8 cellular contexts compared by ENCODE assay signal in genomic region chr22:19480173-19480568, GRCh38. TPM values are rescaled to one million over a fixed set of nuclear protein-coding genes. Genes with fewer than 3 reads are reported as not detected.
DNase-seq lines count a peak whose midpoint lies in the region; ATAC-seq and TF ChIP-seq lines count a peak whose summit lies in the region.

No MANE protein-coding gene starts in this region.

- no peaks in the 10 kb centered on the region for H4K20me1 ChIP-seq in mammary epithelial cell (ENCODE audit: insufficient read depth, low read length)

- H3K27ac ChIP-seq in C4-2B, result peak overlapping the region; percentile 90
- H3K27ac ChIP-seq in mammary epithelial cell (ENCODE audit: insufficient read depth, low read depth, low read length), result peak overlapping the region; percentile 100

- H3K9ac ChIP-seq in mammary epithelial cell (ENCODE audit: insufficient read depth, low read length), result peak overlapping the region; percentile 100

- H3K4me1 ChIP-seq in mammary epithelial cell (ENCODE audit: insufficient read depth, low read length), result peaks cover 29% of the 10 kb centered on the region

- H3K9me3 Mint-ChIP-seq in naive thymus-derived CD8-positive, alpha-beta T cell, result no peaks in the 10 kb centered on the region

- TF ChIP-seq CTCF in C4-2B (conservative IDR thresholded peaks at IDR 0.05) (no peak), mammary epithelial cell (conservative IDR thresholded peaks at IDR 0.05 in 1 of 2, IDR thresholded peaks at IDR 0.05 in 1 of 2; ENCODE audit: extremely low read depth in 1 of 2, insufficient read depth in 1 of 2, low read depth in 1 of 2, low read length in 2 of 2) (no peak)

- H3K4me3 Mint-ChIP-seq in naive thymus-derived CD8-positive, alpha-beta T cell, result peak overlapping the region; percentile 92 to 98 (median 96)

- DNase-seq in mammary epithelial cell (no peak), GDM1 (lab: John Stamatoyannopoulos, UW) (no peak), HK-2 (ENCODE audit: unreplicated experiment) (no peak), amygdala (lab: John Stamatoyannopoulos, UW) (no peak)
- DNase-seq in naive thymus-derived CD8-positive, alpha-beta T cell, result peak in 2 of 10 donors; percentile 8 to 11
- DNase-seq in activated CD8-positive, alpha-beta memory T cell treated with anti-CD3 and anti-CD28 coated beads for 24 hours, result no peak

- peaks cover 62% of the 10 kb centered on the region for H3K79me2 ChIP-seq in mammary epithelial cell (ENCODE audit: insufficient read depth, low read length)

- peak overlapping the region; percentile 86 for H3K4me2 ChIP-seq in mammary epithelial cell (ENCODE audit: insufficient read depth, low read depth, low read length)

- POLR2A ChIA-PET in naive thymus-derived CD8-positive, alpha-beta T cell (lab: Charles Lee), result interaction anchor here (0.9 to 3.2 kb wide), 9 partner anchors 27 to 358 kb away, joined by 3 to 29 read pairs (median 5); partner anchors contain the start of genes C22orf39, DGCR2, ESS2 and HIRA

- H3K27ac Mint-ChIP-seq in naive thymus-derived CD8-positive, alpha-beta T cell, result peak overlapping the region in 8 of 10 donors; percentile 20 to 100 (median 99)

- H3K27me3 Mint-ChIP-seq in naive thymus-derived CD8-positive, alpha-beta T cell, result no peaks in the 10 kb centered on the region

- H3K36me3 Mint-ChIP-seq in naive thymus-derived CD8-positive, alpha-beta T cell, result no peaks in the 10 kb centered on the region

- intact Hi-C loops in mammary epithelial cell (cut with micrococcal nuclease), result no loop called here

- H3K9me3 ChIP-seq in mammary epithelial cell (replicated peaks; ENCODE audit: insufficient read depth, low read length), result no peaks in the 10 kb centered on the region

- H3K36me3 ChIP-seq in mammary epithelial cell (ENCODE audit: insufficient read depth, low read length), result peaks cover 9% of the 10 kb centered on the region

- dilution Hi-C loops in mammary epithelial cell (cut with HindIII; ENCODE audit: low sequenced_read_pairs), result no loop called here

- H2AFZ ChIP-seq in mammary epithelial cell (ENCODE audit: low read depth, low read length), result peak overlapping the region; percentile 96

- H3K4me3 ChIP-seq in mammary epithelial cell (replicated peaks in 1 of 3; ENCODE audit: insufficient read depth in 1 of 3, low read depth in 2 of 3, low read length in 3 of 3), result peak overlapping the region; percentile 40 to 93 (median 91)

- no peaks in the 10 kb centered on the region for H3K27me3 ChIP-seq in mammary epithelial cell (ENCODE audit: insufficient read depth, low read length)

- in situ Hi-C loops in mammary epithelial cell (cut with MboI; ENCODE audit: low sequenced_read_pairs in 2 of 2), result no loop called here

- CTCF ChIA-PET in mammary epithelial cell (lab: Charles Lee; ENCODE audit: low non-redundant PET), result interaction anchor here (0.7 to 0.9 kb wide), 2 partner anchors 150 to 221 kb away, joined by 4 to 8 read pairs; no protein-coding TSS in a partner anchor

- H3K4me1 Mint-ChIP-seq in naive thymus-derived CD8-positive, alpha-beta T cell, result peaks cover 18 to 33% (median 32%) of the 10 kb centered on the region in 4 donors

- BruUV-seq in mammary epithelial cell (replicated peaks; lab: Mats Ljungman, UMichigan), result no TSS peak

- ATAC-seq in HG03521 (IDR thresholded peaks at IDR 0.05; ENCODE audit: unreplicated experiment), result peak; percentile 2
- ATAC-seq in naive thymus-derived CD8-positive, alpha-beta T cell, result no peak

- 0% methylated on average over 4 of the region's 15 CpGs for WGBS in mammary epithelial cell (ENCODE audit: low coverage, missing lambda C conversion rate)

RNA-seq across cellular contexts. Expression of gene CDC45, which starts 0.5 kb away (rescaled TPM):
- 10 to 100 TPM in 1 of 2 donors, 1 to 10 TPM in 1; 2.2 to 31.1 TPM for total RNA-seq in mammary epithelial cell
- 49.3 TPM for polyA plus RNA-seq in mammary epithelial cell
- polyA minus RNA-seq in mammary epithelial cell, result 33.7 TPM
- 1 to 10 TPM in 1 of 2 experiments, under 1 TPM in 1; 0.69 to 1.8 TPM for total RNA-seq in naive thymus-derived CD8-positive, alpha-beta T cell
- polyA plus RNA-seq in naive thymus-derived CD8-positive, alpha-beta T cell, result 1 to 10 TPM in 2 of 3 donors, not detected in 1; 1.2 to 2.7 TPM

RNA-seq across cellular contexts. Expression of gene UFD1, which starts 1.2 kb away (rescaled TPM):
- total RNA-seq in mammary epithelial cell, result 10 to 100 TPM; 63.3 to 98.2 TPM
- polyA plus RNA-seq in mammary epithelial cell, result 225 TPM
- polyA minus RNA-seq in mammary epithelial cell, result 147 TPM
- total RNA-seq in naive thymus-derived CD8-positive, alpha-beta T cell, result 10 to 100 TPM; 50.2 to 59.1 TPM
- 10 to 100 TPM; 73.1 to 80.9 (median 78.0) TPM for polyA plus RNA-seq in naive thymus-derived CD8-positive, alpha-beta T cell

RNA-seq across cellular contexts. Expression of gene C22orf39, which starts 32.7 kb away (rescaled TPM):
- 10 to 100 TPM; 12.2 to 14.7 TPM for total RNA-seq in mammary epithelial cell
- polyA plus RNA-seq in mammary epithelial cell, result 8.7 TPM
- polyA minus RNA-seq in mammary epithelial cell, result 7.6 TPM
- 10 to 100 TPM; 44.2 to 45.1 TPM for total RNA-seq in naive thymus-derived CD8-positive, alpha-beta T cell
- 10 to 100 TPM; 51.9 to 58.7 (median 58.0) TPM for polyA plus RNA-seq in naive thymus-derived CD8-positive, alpha-beta T cell

RNA-seq across cellular contexts. Expression of gene CLDN5, which starts 44.0 kb away (rescaled TPM):
- not detected for total RNA-seq in mammary epithelial cell
- polyA plus RNA-seq in mammary epithelial cell, result 0.03 TPM
- polyA minus RNA-seq in mammary epithelial cell, result not detected
- not detected for total RNA-seq in naive thymus-derived CD8-positive, alpha-beta T cell
- under 1 TPM in 2 of 3 donors, not detected in 1; 0.11 to 0.22 TPM for polyA plus RNA-seq in naive thymus-derived CD8-positive, alpha-beta T cell

RNA-seq across cellular contexts. Expression of gene MRPL40, which starts 47.8 kb away (rescaled TPM):
- total RNA-seq in mammary epithelial cell, result 10 to 100 TPM; 22.8 to 40.0 TPM
- polyA plus RNA-seq in mammary epithelial cell, result 34.8 TPM
- polyA minus RNA-seq in mammary epithelial cell, result 15.5 TPM
- 10 to 100 TPM; 20.8 to 23.2 TPM for total RNA-seq in naive thymus-derived CD8-positive, alpha-beta T cell
- polyA plus RNA-seq in naive thymus-derived CD8-positive, alpha-beta T cell, result 10 to 100 TPM; 69.5 to 80.5 (median 78.2) TPM
